Comparison of ENCODE assay signal across 9 cellular contexts in genomic region chr3:57556459-57557087, GRCh38. TPM values are rescaled to one million over a fixed set of nuclear protein-coding genes. Genes with fewer than 3 reads are reported as not detected.
A peak's percentile ranks its signal among the peaks of the same experiment; 100 is the strongest.
DNase-seq lines count a peak whose midpoint lies in the region; ATAC-seq, FAIRE-seq and TF ChIP-seq lines count a peak whose summit lies in the region.
"Had no signal": no experiment of that assay in that cellular context is flagged by ENCODE, and none has a peak within 500 bp of the region (broad histone marks: within the 10 kb centered on the region; RNA-seq: fewer than 3 reads in every experiment).

No MANE protein-coding gene starts in this region.

- H3K23ac ChIP-seq in H1 (ENCODE audit: insufficient read length), result no peak overlapping the region

- peak; percentile 43 for ATAC-seq in CD4-positive, alpha-beta T cell (ENCODE audit: poor library complexity)
- ATAC-seq in GM19351 (IDR thresholded peaks at IDR 0.05; ENCODE audit: unreplicated experiment), result peak; percentile 26
- ATAC-seq in HG03354 (IDR thresholded peaks at IDR 0.05; ENCODE audit: poor library complexity, severe bottlenecking, unreplicated experiment), result peak; percentile 43
- ATAC-seq in WTC11, result peak; percentile 32

- H2BK120ac ChIP-seq in H1 (replicated peaks; ENCODE audit: low read depth, low read length), result no peak overlapping the region

- peak overlapping the region; percentile 93 for H3K27ac Mint-ChIP-seq in CD4-positive, alpha-beta T cell
- H3K27ac Mint-ChIP-seq in WTC11, result peak overlapping the region; percentile 41; the same call in 1 of the 2 replicates

- DNase-seq in CD4-positive, alpha-beta T cell, result peak in 6 of 10 experiments; percentile 12 to 30 (median 16)
- DNase-seq in WTC11 (ENCODE audit: low spot score) (no peak), H1 (ENCODE audit: low read depth in 1 of 2, low spot score in 2 of 2) (peak in 1 of 2 experiments; percentile 60), thyroid gland (peak in 1 of 2 donors; percentile 32), NCI-H187 (lab: John Stamatoyannopoulos, UW) (no peak)

- H3K18ac ChIP-seq in H1 (ENCODE audit: extremely low read depth, low read length), result no peak overlapping the region

- H3K14ac ChIP-seq in H1 (ENCODE audit: insufficient read length), result no peak overlapping the region

- no peak overlapping the region for H2BK15ac ChIP-seq in H1 (ENCODE audit: low read length)

- H4K5ac ChIP-seq in H1 (ENCODE audit: insufficient read length, low read depth, low read length), result peak overlapping the region; percentile 30

- H3K4me1 Mint-ChIP-seq in CD4-positive, alpha-beta T cell (ENCODE audit: low read depth), result peaks cover 51% of the 10 kb centered on the region
- H3K4me1 Mint-ChIP-seq in WTC11, result peaks cover 18% of the 10 kb centered on the region

- FAIRE-seq in H1 (lab: Jason Lieb, UNC), result no peak

- WGBS in H1 (ENCODE audit: extremely low coverage in 1 of 2, insufficient coverage in 1 of 2, insufficient read length in 1 of 2, insufficient replicate concordance in 2 of 2, low coverage in 1 of 2, low lambda C conversion rate in 2 of 2, missing lambda C conversion rate in 1 of 2), 2 experiments, result 2% methylated on average over 52 of the region's 54 CpGs; no CpG with 5 or more reads in 1 of the 2 experiments
- 0 to 1% methylated on average over 17 to 23 of the region's 54 CpGs for WGBS in thyroid gland, 2 donors

- peak overlapping the region; percentile 94 for H3K4me3 Mint-ChIP-seq in CD4-positive, alpha-beta T cell
- H3K4me3 Mint-ChIP-seq in WTC11, result peak overlapping the region; percentile 95

- no peaks in the 10 kb centered on the region for H3K9me3 Mint-ChIP-seq in CD4-positive, alpha-beta T cell
- H3K9me3 Mint-ChIP-seq in WTC11, result no peaks in the 10 kb centered on the region

- peaks cover 0 to 13% of the 10 kb centered on the region in 2 experiments; a peak in 2 of 4 replicates for H3K79me2 ChIP-seq in H1 (ENCODE audit: control insufficient read depth in 1 of 2, insufficient read depth in 2 of 2, low read length in 2 of 2)

- peaks cover 6% of the 10 kb centered on the region for H3K79me1 ChIP-seq in H1 (ENCODE audit: low read depth, low read length)

- no peak for TF ChIP-seq CTCF in CD4-positive, alpha-beta T cell (IDR thresholded peaks at IDR 0.05)
- TF ChIP-seq CTCF in WTC11 (IDR thresholded peaks at IDR 0.05), result no peak
- TF ChIP-seq CTCF in H1 (IDR thresholded peaks at IDR 0.05; ENCODE audit: control extremely low read depth in 1 of 3, insufficient read depth in 1 of 3, low read depth in 1 of 3, low read length in 3 of 3), result no peak
- no peak for TF ChIP-seq CTCF in thyroid gland (IDR thresholded peaks at IDR 0.05)

- H3K27me3 ChIP-seq in CD4-positive, alpha-beta T cell (ENCODE audit: control insufficient read depth, insufficient read depth, low read length), result no peaks in the 10 kb centered on the region
- H3K27me3 ChIP-seq in H1 (replicated peaks in 1 of 4; ENCODE audit: control insufficient read depth in 3 of 4, extremely low read depth in 1 of 4, insufficient read depth in 3 of 4, low read length in 3 of 4), result no peaks in the 10 kb centered on the region; a peak in 2 of 7 replicates
- no peaks in the 10 kb centered on the region for H3K27me3 ChIP-seq in muscle layer of colon (ENCODE audit: control insufficient read depth in 1 of 2, insufficient read depth in 2 of 2, low read length in 2 of 2)
- no peaks in the 10 kb centered on the region for H3K27me3 ChIP-seq in thyroid gland

- intact Hi-C loops in CD4-positive, alpha-beta T cell (cut with DNase I, micrococcal nuclease), result loop anchor here (1.0 to 10.0 kb wide), 8 partner anchors 41 to 748 kb away; partner anchors contain the start of genes SLMAP (in 2 of the 2), ABHD6 (in 1 of the 2), APPL1 (in 1 of the 2) and ARF4 (in 1 of the 2)
- intact Hi-C loops in thyroid gland (cut with DNase I), result loop anchor here (10.0 kb wide), 1 partner anchor 198 kb away; the partner anchor contains the start of gene SLMAP

- TF ChIP-seq POLR2A in H1 (IDR thresholded peaks at IDR 0.05; ENCODE audit: control extremely low read depth in 1 of 2, low read depth in 2 of 2, low read length in 2 of 2), result no peak
- no peak for TF ChIP-seq POLR2A in thyroid gland (IDR thresholded peaks at IDR 0.05)

- H2BK20ac ChIP-seq in H1 (ENCODE audit: low read length), result no peak overlapping the region

- peak overlapping the region; percentile 95 to 100 for H3K4me2 ChIP-seq in H1 (ENCODE audit: insufficient read depth in 1 of 2, low read depth in 2 of 2, low read length in 2 of 2)

- H3K56ac ChIP-seq in H1 (replicated peaks; ENCODE audit: insufficient read length, low read depth, low read length), result peak overlapping the region; percentile 89

- no peak overlapping the region for H3K4ac ChIP-seq in H1 (replicated peaks; ENCODE audit: insufficient read length, low read depth, low read length)

- peak overlapping the region; percentile 99; the same call in 1 of the 2 replicates for H2AFZ ChIP-seq in H1 (ENCODE audit: low read length)

- H2BK12ac ChIP-seq in H1 (ENCODE audit: low read depth, low read length), result no peak overlapping the region; the same call in 1 of the 2 replicates

- H3K4me3 ChIP-seq in H1 (ENCODE audit: extremely low read depth in 1 of 4, insufficient read depth in 2 of 4, low read depth in 3 of 4, low read length in 4 of 4) (peak overlapping the region; percentile 66 to 87 (median 75)), muscle layer of colon (ENCODE audit: low read depth in 1 of 2, low read length in 2 of 2) (peak overlapping the region; percentile 87 to 100), thyroid gland (replicated peaks in 1 of 3) (peak overlapping the region; percentile 52 to 81 (median 67))

- no peak for TF ChIP-seq EP300 in H1 (IDR thresholded peaks at IDR 0.05; ENCODE audit: borderline replicate concordance in 1 of 2, low read depth in 2 of 2, low read length in 2 of 2)

- H3K9me3 ChIP-seq in CD4-positive, alpha-beta T cell (ENCODE audit: control insufficient read depth, low read length), result no peaks in the 10 kb centered on the region
- H3K9me3 ChIP-seq in H1 (ENCODE audit: insufficient read depth in 2 of 2, low read depth in 1 of 2, low read length in 1 of 2), result no peaks in the 10 kb centered on the region
- H3K9me3 ChIP-seq in muscle layer of colon (ENCODE audit: low read length), result no peaks in the 10 kb centered on the region
- no peaks in the 10 kb centered on the region for H3K9me3 ChIP-seq in thyroid gland

- peak overlapping the region; percentile 53 for H2BK5ac ChIP-seq in H1 (ENCODE audit: low read depth, low read length)

- peaks cover 19% of the 10 kb centered on the region for H3K23me2 ChIP-seq in H1 (ENCODE audit: low read depth, low read length)

- CTCF ChIA-PET in CD4-positive, alpha-beta T cell (lab: Charles Lee), result interaction anchor here (0.6 to 2.5 kb wide), 5 partner anchors 26 to 278 kb away, joined by 3 to 8 read pairs (median 4); partner anchors contain the start of gene ARF4
- CTCF ChIA-PET in WTC11 (lab: Charles Lee) (interaction anchor here (0.7 to 2.1 kb wide), 4 partner anchors 7 to 159 kb away, joined by 3 to 13 read pairs (median 4); partner anchors contain the start of gene DNAH12), H1 (lab: Charles Lee; ENCODE audit: partially characterized antibody) (interaction anchor here (0.6 to 1.0 kb wide), 3 partner anchors 22 to 300 kb away, joined by 3 to 5 read pairs (median 3); no protein-coding TSS in a partner anchor)

- H4K8ac ChIP-seq in H1 (ENCODE audit: extremely low read depth, insufficient read depth, low read length), result peak overlapping the region; percentile 92

- H2AK5ac ChIP-seq in H1 (ENCODE audit: low read depth, low read length), result no peak overlapping the region; the same call in 1 of the 2 replicates

- POLR2A ChIA-PET in CD4-positive, alpha-beta T cell (lab: Charles Lee), result interaction anchor here (0.7 to 5.3 kb wide), 20 partner anchors 10 to 999 kb away, joined by 3 to 190 read pairs (median 5); partner anchors contain the start of genes APPL1, ARF4, CCDC66 and DENND6A
- POLR2A ChIA-PET in WTC11 (lab: Charles Lee) (interaction anchor here (1.3 to 2.0 kb wide), 3 partner anchors 12 to 159 kb away, joined by 3 to 11 read pairs (median 7); partner anchors contain the start of genes ARF4 and DNAH12), H1 (lab: Charles Lee; ENCODE audit: partially characterized antibody) (interaction anchor here (0.6 to 5.7 kb wide), 9 partner anchors 9 to 136 kb away, joined by 3 to 39 read pairs (median 6); partner anchors contain the start of genes ARF4, DENND6A and DNAH12)

- H4K20me1 ChIP-seq in H1 (replicated peaks in 1 of 2; ENCODE audit: control insufficient read depth in 1 of 2, insufficient read depth in 2 of 2, low read length in 2 of 2), result peaks cover 0 to 14% of the 10 kb centered on the region in 2 experiments

- TF ChIP-seq RAD21 in H1 (IDR thresholded peaks at IDR 0.05 in 1 of 2, conservative IDR thresholded peaks at IDR 0.05 in 1 of 2; ENCODE audit: low read depth in 2 of 2, low read length in 2 of 2), result no peak

- peaks cover 53% of the 10 kb centered on the region for H3K36me3 Mint-ChIP-seq in CD4-positive, alpha-beta T cell (ENCODE audit: low read depth)
- peaks cover 15% of the 10 kb centered on the region for H3K36me3 Mint-ChIP-seq in WTC11

- no peak overlapping the region for H4K91ac ChIP-seq in H1 (replicated peaks; ENCODE audit: insufficient read length, low read length)

- H3K4me1 ChIP-seq in H1 (replicated peaks in 1 of 4; ENCODE audit: control insufficient read depth in 3 of 4, insufficient read depth in 4 of 4, low read length in 3 of 4), result peaks cover 0 to 4% (median 2%) of the 10 kb centered on the region in 4 experiments; a peak in 5 of 7 replicates
- H3K4me1 ChIP-seq in muscle layer of colon (ENCODE audit: insufficient read depth, low read length), result peaks cover 26% of the 10 kb centered on the region
- peaks cover 19 to 25% of the 10 kb centered on the region in 2 donors for H3K4me1 ChIP-seq in thyroid gland

- H3K27ac ChIP-seq in CD4-positive, alpha-beta T cell (ENCODE audit: low read depth, low read length), result peak overlapping the region; percentile 84
- H3K27ac ChIP-seq in H1 (ENCODE audit: low read depth, low read length) (no peak overlapping the region), muscle layer of colon (ENCODE audit: low read depth, low read length) (peak overlapping the region; percentile 97), thyroid gland (peak overlapping the region; percentile 83 to 98 (median 89))

- H3K27me3 Mint-ChIP-seq in CD4-positive, alpha-beta T cell, result no peaks in the 10 kb centered on the region
- peaks cover 10% of the 10 kb centered on the region for H3K27me3 Mint-ChIP-seq in WTC11 (ENCODE audit: low read depth)

- H3K9ac ChIP-seq in H1 (replicated peaks in 1 of 4; ENCODE audit: extremely low read depth in 1 of 4, low read depth in 3 of 4, low read length in 3 of 4), result peak overlapping the region; percentile 73 to 79 (median 76)
- H3K9ac ChIP-seq in muscle layer of colon (ENCODE audit: low read length), result peak overlapping the region; percentile 92

- H3K36me3 ChIP-seq in H1 (ENCODE audit: control insufficient read depth in 2 of 4, insufficient read depth in 4 of 4, low read length in 3 of 4) (peaks cover 0 to 8% (median 0%) of the 10 kb centered on the region in 4 experiments; a peak in 3 of 8 replicates), muscle layer of colon (ENCODE audit: insufficient read depth, low read length) (peaks cover 7% of the 10 kb centered on the region), thyroid gland (peaks cover 6 to 7% of the 10 kb centered on the region in 2 donors)

RNA-seq across cellular contexts. Expression of gene PDE12, which starts 0.5 kb away (rescaled TPM):
- 10 to 100 TPM; 40.5 to 40.9 TPM for total RNA-seq in CD4-positive, alpha-beta T cell
- total RNA-seq in WTC11 (2021) (16.2 to 16.9 TPM (median 16.4 TPM) in 3 replicates), thyroid gland (10 to 100 TPM; 13.6 to 33.4 (median 28.7) TPM)
- total RNA-seq in H1 (2021; fragmentation: NEBNext Ultra II Directional; extraction: Animal tissue kit (Norgen Biotek cat#: 25700)), result 10.8 and 12.1 TPM in 2 replicates
- polyA plus RNA-seq in H1 (2011; rRNA removed), result 9.0 and 13.1 TPM in 2 replicates
- polyA plus RNA-seq in H1 (2011; cell fraction: cytosol; rRNA removed), result 9.3 TPM
- polyA plus RNA-seq in H1 (2011; cell fraction: nucleus; rRNA removed), result 11.4 TPM
- 6.6 to 9.9 TPM (median 8.2 TPM) in 4 replicates for polyA plus RNA-seq in H1 (2012, experiment 1 of 2)
- 1.9 TPM for polyA plus RNA-seq in H1 (2012, experiment 2 of 2)
- polyA plus RNA-seq in H1 (2013, experiment 1 of 2), result 6.7 TPM
- polyA plus RNA-seq in H1 (2013, experiment 2 of 2), result 7.2 TPM
- 22.2 and 27.4 TPM in 2 replicates for polyA minus RNA-seq in H1 (2011; rRNA and poly(A)+ RNA removed)
- polyA minus RNA-seq in H1 (2011; cell fraction: cytosol; rRNA and poly(A)+ RNA removed), result 17.6 TPM
- polyA minus RNA-seq in H1 (2011; cell fraction: nucleus; rRNA and poly(A)+ RNA removed), result 16.1 TPM

RNA-seq across cellular contexts. Expression of gene DNAH12, which starts 12.4 kb away (rescaled TPM):
- total RNA-seq in CD4-positive, alpha-beta T cell, result under 1 TPM in 1 of 2 experiments, not detected in 1; 0.19 TPM
- total RNA-seq in WTC11 (2021) (0.02 TPM in 1 of 3 replicates, not detected in the others), thyroid gland (under 1 TPM; 0.04 to 0.98 (median 0.19) TPM)
- not detected in 2 replicates for total RNA-seq in H1 (2021; fragmentation: NEBNext Ultra II Directional; extraction: Animal tissue kit (Norgen Biotek cat#: 25700))
- not detected in 2 replicates for polyA plus RNA-seq in H1 (2011; rRNA removed)
- not detected for polyA plus RNA-seq in H1 (2011; cell fraction: cytosol; rRNA removed)
- polyA plus RNA-seq in H1 (2011; cell fraction: nucleus; rRNA removed), result not detected
- polyA plus RNA-seq in H1 (2012, experiment 1 of 2), result not detected in 4 replicates
- not detected for polyA plus RNA-seq in H1 (2012, experiment 2 of 2)
- 0.04 TPM for polyA plus RNA-seq in H1 (2013, experiment 1 of 2)
- polyA plus RNA-seq in H1 (2013, experiment 2 of 2), result not detected
- 0.03 TPM in 1 of 2 replicates, not detected in the other for polyA minus RNA-seq in H1 (2011; rRNA and poly(A)+ RNA removed)
- polyA minus RNA-seq in H1 (2011; cell fraction: cytosol; rRNA and poly(A)+ RNA removed), result not detected
- polyA minus RNA-seq in H1 (2011; cell fraction: nucleus; rRNA and poly(A)+ RNA removed), result not detected
- total RNA-seq: SK-MEL-5 had no signal

RNA-seq across cellular contexts. Expression of gene ARF4, which starts 40.6 kb away (rescaled TPM):
- total RNA-seq in CD4-positive, alpha-beta T cell, result 10 to 100 TPM; 56.7 to 59.9 TPM
- total RNA-seq in WTC11 (2021) (117 to 118 TPM (median 117 TPM) in 3 replicates), thyroid gland (100 to 1,000 TPM; 125 to 195 (median 159) TPM)
- 137 and 138 TPM in 2 replicates for total RNA-seq in H1 (2021; fragmentation: NEBNext Ultra II Directional; extraction: Animal tissue kit (Norgen Biotek cat#: 25700))
- 165 and 173 TPM in 2 replicates for polyA plus RNA-seq in H1 (2011; rRNA removed)
- 141 TPM for polyA plus RNA-seq in H1 (2011; cell fraction: cytosol; rRNA removed)
- polyA plus RNA-seq in H1 (2011; cell fraction: nucleus; rRNA removed), result 205 TPM
- 107 to 127 TPM (median 114 TPM) in 4 replicates for polyA plus RNA-seq in H1 (2012, experiment 1 of 2)
- 60.7 TPM for polyA plus RNA-seq in H1 (2012, experiment 2 of 2)
- polyA plus RNA-seq in H1 (2013, experiment 1 of 2), result 112 TPM
- polyA plus RNA-seq in H1 (2013, experiment 2 of 2), result 112 TPM
- 212 and 226 TPM in 2 replicates for polyA minus RNA-seq in H1 (2011; rRNA and poly(A)+ RNA removed)
- polyA minus RNA-seq in H1 (2011; cell fraction: cytosol; rRNA and poly(A)+ RNA removed), result 74.6 TPM
- 181 TPM for polyA minus RNA-seq in H1 (2011; cell fraction: nucleus; rRNA and poly(A)+ RNA removed)

Comparison
In these comparisons a context has a peak if more than half of its experiments do, and no peak if none do; other contexts are left out.
1. DNase-seq: peak in CD4-positive, alpha-beta T cell (6 of 10); none in WTC11 (single experiment) and NCI-H187 (0 of 2).
2. Peak in every context shown above with its lines, with median percentiles within 50 percentile points of each other: ATAC-seq and H3K4me3 ChIP-seq.